In the genomic region with DNA sequence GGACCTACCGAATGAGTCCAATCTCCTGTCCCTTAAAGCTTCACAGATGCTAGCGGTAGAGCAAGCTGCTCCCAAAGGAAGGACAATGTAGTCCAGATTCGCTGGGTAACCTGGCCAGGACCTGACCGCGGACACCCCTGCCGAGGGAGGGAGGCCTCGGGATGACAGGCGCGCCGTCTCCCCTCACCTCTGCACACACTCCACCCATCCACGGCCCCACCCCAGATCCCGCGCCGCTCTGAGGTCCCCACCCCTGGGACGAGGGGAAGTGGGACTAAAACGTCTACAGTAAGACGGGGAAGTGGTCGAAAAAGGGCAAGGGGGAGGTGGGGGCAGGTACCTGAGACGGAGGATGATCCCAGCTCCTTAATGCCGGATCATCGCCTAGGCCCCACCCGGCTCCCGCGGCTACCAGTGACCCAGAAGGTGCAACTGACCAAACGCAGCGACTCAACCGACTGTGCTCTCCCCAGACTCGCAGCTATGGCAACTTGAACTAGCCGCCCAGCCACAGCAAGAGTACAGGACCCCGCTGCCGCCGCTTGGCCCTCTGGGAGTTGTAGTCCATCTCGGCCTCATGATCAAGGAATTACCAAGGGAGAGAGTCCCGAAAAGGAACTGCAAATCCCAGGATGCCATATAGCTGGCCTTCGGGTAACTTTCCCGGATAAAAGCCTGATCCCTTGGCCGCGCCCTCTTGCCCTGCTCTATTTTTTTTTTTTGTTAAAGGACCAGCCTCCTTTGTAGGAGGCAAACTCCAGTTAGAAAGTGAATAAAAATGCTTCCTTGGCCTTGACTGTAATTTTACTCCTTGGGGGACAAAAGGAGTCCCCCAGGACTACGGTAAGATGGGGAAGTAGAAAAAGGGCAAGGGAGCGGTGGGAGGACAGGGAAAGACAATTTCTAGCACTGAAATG, we compare ENCODE assay signal across 8 cellular contexts. TPM values are rescaled to one million over a fixed set of nuclear protein-coding genes. Genes with fewer than 3 reads are reported as not detected.
DNase-seq lines count a peak whose midpoint lies in the region; ATAC-seq and TF ChIP-seq lines count a peak whose summit lies in the region.

Gene CEP128, minus strand, starts transcription at position 498 of the 917 bp plus-strand sequence.

- H3K27me3 Mint-ChIP-seq in dendritic cell treated with granulocyte-macrophage colony-stimulating factor and Interleukin-4, amounts not matched to agents 40 ng/mL and 50 ng/mL, for 4 days: no peaks in the 10 kb centered on the region

- peak; percentile 96 for ATAC-seq in GM19372 (IDR thresholded peaks at IDR 0.05; ENCODE audit: low read depth, unreplicated experiment)
- ATAC-seq in HG03521 (IDR thresholded peaks at IDR 0.05; ENCODE audit: unreplicated experiment): peak; percentile 97
- peak; percentile 100 for ATAC-seq in left lung

- H3K4me1 Mint-ChIP-seq in dendritic cell treated with granulocyte-macrophage colony-stimulating factor and Interleukin-4, amounts not matched to agents 40 ng/mL and 50 ng/mL, for 4 days (ENCODE audit: low read depth): peaks cover 21% of the 10 kb centered on the region

- peak within 1 kb of the TSS; percentile 82 for H3K27ac Mint-ChIP-seq in dendritic cell treated with granulocyte-macrophage colony-stimulating factor and Interleukin-4, amounts not matched to agents 40 ng/mL and 50 ng/mL, for 4 days

- peaks cover 0 to 13% of the 10 kb centered on the region in 2 donors for H3K4me1 ChIP-seq in left lung

- TF ChIP-seq CTCF in C4-2B (conservative IDR thresholded peaks at IDR 0.05): no peak
- TF ChIP-seq CTCF in left lung (IDR thresholded peaks at IDR 0.05): no peak

- H3K27ac ChIP-seq in C4-2B (peak within 1 kb of the TSS; percentile 67), left lung (peak within 1 kb of the TSS in 1 of 2 donors; percentile 55)

- H3K9me3 ChIP-seq in left lung: no peaks in the 10 kb centered on the region

- no peaks in the 10 kb centered on the region for H3K27me3 ChIP-seq in left lung

- H3K36me3 ChIP-seq in left lung: no peaks in the 10 kb centered on the region

- DNase-seq in NCI-H69 (lab: John Stamatoyannopoulos, UW) (peak; percentile 100), left lung (peak; percentile 96)
- DNase-seq in activated CD4-positive, alpha-beta T cell treated with anti-CD3 and anti-CD28 coated beads, Interleukin-2, amount 50 U/mL, for 24 hours (ENCODE audit: low read depth in 1 of 2, low spot score in 1 of 2): peak; percentile 62 to 83
- peak; percentile 70 for DNase-seq in stimulated activated CD4-positive, alpha-beta T cell treated with anti-CD3 and anti-CD28 coated beads, Interleukin-2, amount 100 ng/mL, for 4 hours (ENCODE audit: low read depth)

- peak within 1 kb of the TSS; percentile 86 for H3K4me3 Mint-ChIP-seq in dendritic cell treated with granulocyte-macrophage colony-stimulating factor and Interleukin-4, amounts not matched to agents 40 ng/mL and 50 ng/mL, for 4 days

- peaks cover 6% of the 10 kb centered on the region for H3K36me3 Mint-ChIP-seq in dendritic cell treated with granulocyte-macrophage colony-stimulating factor and Interleukin-4, amounts not matched to agents 40 ng/mL and 50 ng/mL, for 4 days (ENCODE audit: low read depth)

- peak within 1 kb of the TSS; percentile 59 to 62 for H3K4me3 ChIP-seq in left lung

- intact Hi-C loops in dendritic cell treated with granulocyte-macrophage colony-stimulating factor and Interleukin-4, amounts not matched to agents 40 ng/mL and 50 ng/mL, for 4 days (cut with micrococcal nuclease): loop anchor here (1.0 kb wide), 1 partner anchor 280 kb away; no protein-coding TSS in a partner anchor
- intact Hi-C loops in left lung (cut with DNase I): no loop called here

- no peaks in the 10 kb centered on the region for H3K9me3 Mint-ChIP-seq in dendritic cell treated with granulocyte-macrophage colony-stimulating factor and Interleukin-4, amounts not matched to agents 40 ng/mL and 50 ng/mL, for 4 days

RNA-seq across cellular contexts. Expression of gene CEP128, which starts in this region (rescaled TPM):
- 1 to 10 TPM; 4.8 to 10.0 TPM for total RNA-seq in left lung
